15 cellular contexts compared by ENCODE assay signal in genomic region chr12:26948309-26948708, GRCh38. TPM values are rescaled to one million over a fixed set of nuclear protein-coding genes. Genes with fewer than 3 reads are reported as not detected.
A peak's percentile ranks its signal among the peaks of the same experiment; 100 is the strongest.
DNase-seq lines count a peak whose midpoint lies in the region; ATAC-seq and TF ChIP-seq lines count a peak whose summit lies in the region.
"Had no signal": no experiment of that assay in that cellular context is flagged by ENCODE, and none has a peak within 500 bp of the region (broad histone marks: within the 10 kb centered on the region; RNA-seq: fewer than 3 reads in every experiment).

No MANE protein-coding gene starts in this region.

- peaks cover 3 to 4% of the 10 kb centered on the region in 2 donors for H3K9me3 Mint-ChIP-seq in activated T-cell treated with anti-CD3 and anti-CD28 coated beads, Interleukin-2, amount 50 U/mL, for 72 hours
- peaks cover 8% of the 10 kb centered on the region for H3K9me3 Mint-ChIP-seq in activated T-cell treated with anti-CD3 and anti-CD28 coated beads, Interleukin-2, amount 50 U/mL, for 4 hours
- H3K9me3 Mint-ChIP-seq in CD8-positive, alpha-beta T cell = peaks cover 6% of the 10 kb centered on the region
- peaks cover 0 to 4% (median 3%) of the 10 kb centered on the region in 6 donors for H3K9me3 Mint-ChIP-seq in immature natural killer cell

- DNase-seq in activated T-cell treated with anti-CD3 and anti-CD28 coated beads, Interleukin-2, amount 50 U/mL, for 72 hours = no peak
- no peak for DNase-seq in activated T-cell treated with anti-CD3 and anti-CD28 coated beads, Interleukin-2, amount 50 U/mL, for 4 hours
- DNase-seq in CD8-positive, alpha-beta T cell = no peak
- DNase-seq in T-helper 17 cell (no peak), immature natural killer cell (no peak), foreskin keratinocyte (no peak), COLO668 (lab: John Stamatoyannopoulos, UW; ENCODE audit: unreplicated experiment) (no peak)
- DNase-seq: C1 segment of cervical spinal cord; Caco-2; CD4-positive, alpha-beta memory T cell; DND-41; GDM1; GOT3; H9 had no signal

- POLR2A ChIA-PET in CD8-positive, alpha-beta T cell (lab: Charles Lee) = no interaction called here

- CTCF ChIA-PET in CD8-positive, alpha-beta T cell (lab: Charles Lee) = no interaction called here

- no peaks in the 10 kb centered on the region for H3K36me3 ChIP-seq in CD8-positive, alpha-beta T cell (ENCODE audit: insufficient read depth, low read length)

- peaks cover 33% of the 10 kb centered on the region for H3K4me1 ChIP-seq in CD8-positive, alpha-beta T cell (ENCODE audit: insufficient read depth, low read length)
- no peaks in the 10 kb centered on the region for H3K4me1 ChIP-seq in foreskin keratinocyte
- H3K4me1 ChIP-seq: Caco-2 had no signal

- no peak for ATAC-seq in activated T-cell treated with anti-CD3 and anti-CD28 coated beads, Interleukin-2, amount 50 U/mL, for 72 hours (replicated peaks in 1 of 2)
- ATAC-seq in activated T-cell treated with anti-CD3 and anti-CD28 coated beads, Interleukin-2, amount 50 U/mL, for 4 hours = no peak
- no peak for ATAC-seq in CD8-positive, alpha-beta T cell
- no peak for ATAC-seq in T-helper 17 cell
- no peak for ATAC-seq in foreskin keratinocyte

- no peaks in the 10 kb centered on the region for H3K27me3 ChIP-seq in CD8-positive, alpha-beta T cell (ENCODE audit: insufficient read depth, low read length)
- no peaks in the 10 kb centered on the region for H3K27me3 ChIP-seq in foreskin keratinocyte

- H3K27me3 Mint-ChIP-seq in activated T-cell treated with anti-CD3 and anti-CD28 coated beads, Interleukin-2, amount 50 U/mL, for 72 hours (ENCODE audit: low read depth) = no peaks in the 10 kb centered on the region
- H3K27me3 Mint-ChIP-seq in activated T-cell treated with anti-CD3 and anti-CD28 coated beads, Interleukin-2, amount 50 U/mL, for 4 hours (ENCODE audit: low read depth) = no peaks in the 10 kb centered on the region
- no peaks in the 10 kb centered on the region for H3K27me3 Mint-ChIP-seq in CD8-positive, alpha-beta T cell (ENCODE audit: low read depth)
- H3K27me3 Mint-ChIP-seq in T-helper 17 cell = no peaks in the 10 kb centered on the region
- H3K27me3 Mint-ChIP-seq in immature natural killer cell (ENCODE audit: low read depth in 3 of 3) = peaks cover 0 to 2% (median 0%) of the 10 kb centered on the region in 3 donors
- H3K27me3 Mint-ChIP-seq: B cell; CD4-positive, alpha-beta memory T cell had no signal

- no peak overlapping the region for H3K27ac ChIP-seq in CD8-positive, alpha-beta T cell (ENCODE audit: low read depth, low read length)
- H3K27ac ChIP-seq in foreskin keratinocyte = no peak overlapping the region

- no peak overlapping the region for H3K4me3 ChIP-seq in CD8-positive, alpha-beta T cell (ENCODE audit: low read depth, low read length)

- peaks cover 9 to 37% of the 10 kb centered on the region in 2 donors for H3K36me3 Mint-ChIP-seq in activated T-cell treated with anti-CD3 and anti-CD28 coated beads, Interleukin-2, amount 50 U/mL, for 72 hours (ENCODE audit: insufficient read depth in 2 of 2)
- peaks cover 24% of the 10 kb centered on the region for H3K36me3 Mint-ChIP-seq in activated T-cell treated with anti-CD3 and anti-CD28 coated beads, Interleukin-2, amount 50 U/mL, for 4 hours (ENCODE audit: insufficient read depth)
- H3K36me3 Mint-ChIP-seq in CD8-positive, alpha-beta T cell = peaks cover 44% of the 10 kb centered on the region
- peaks cover 6% of the 10 kb centered on the region for H3K36me3 Mint-ChIP-seq in T-helper 17 cell (ENCODE audit: low read depth)
- peaks cover 6 to 14% (median 13%) of the 10 kb centered on the region in 3 donors for H3K36me3 Mint-ChIP-seq in immature natural killer cell

- no peak for TF ChIP-seq CTCF in CD8-positive, alpha-beta T cell (IDR thresholded peaks at IDR 0.05)
- no peak for TF ChIP-seq CTCF in foreskin keratinocyte (conservative IDR thresholded peaks at IDR 0.05)

- intact Hi-C loops in CD8-positive, alpha-beta T cell (cut with DNase I, micrococcal nuclease) = loop anchor here in 1 of 2 experiments (10.0 kb wide), 2 partner anchors 756 to 1894 kb away; a partner anchor contains a TSS

- H3K9me3 ChIP-seq in CD8-positive, alpha-beta T cell (ENCODE audit: low read length) = peaks cover 5% of the 10 kb centered on the region
- no peaks in the 10 kb centered on the region for H3K9me3 ChIP-seq in T-helper 17 cell (ENCODE audit: control insufficient read depth, low read length, poor library complexity, severe bottlenecking)
- H3K9me3 ChIP-seq: Caco-2 had no signal

- no peak overlapping the region for H3K4me3 Mint-ChIP-seq in activated T-cell treated with anti-CD3 and anti-CD28 coated beads, Interleukin-2, amount 50 U/mL, for 72 hours
- H3K4me3 Mint-ChIP-seq in activated T-cell treated with anti-CD3 and anti-CD28 coated beads, Interleukin-2, amount 50 U/mL, for 4 hours = no peak overlapping the region
- no peak overlapping the region for H3K4me3 Mint-ChIP-seq in CD8-positive, alpha-beta T cell
- no peak overlapping the region for H3K4me3 Mint-ChIP-seq in T-helper 17 cell
- H3K4me3 Mint-ChIP-seq in immature natural killer cell = peak overlapping the region in 1 of 5 donors; percentile 2
- H3K4me3 Mint-ChIP-seq: B cell, H9 had no signal

- H3K27ac Mint-ChIP-seq in activated T-cell treated with anti-CD3 and anti-CD28 coated beads, Interleukin-2, amount 50 U/mL, for 72 hours = peak overlapping the region; percentile 22
- peak overlapping the region; percentile 61 for H3K27ac Mint-ChIP-seq in CD8-positive, alpha-beta T cell
- peak overlapping the region; percentile 46 for H3K27ac Mint-ChIP-seq in T-helper 17 cell
- H3K27ac Mint-ChIP-seq in immature natural killer cell = peak overlapping the region in 4 of 6 donors; percentile 9 to 57 (median 16)
- H3K27ac Mint-ChIP-seq: B cell, H9 had no signal

- peaks cover 69% of the 10 kb centered on the region for H3K4me1 Mint-ChIP-seq in activated T-cell treated with anti-CD3 and anti-CD28 coated beads, Interleukin-2, amount 50 U/mL, for 72 hours (ENCODE audit: low read depth)
- peaks cover 62% of the 10 kb centered on the region for H3K4me1 Mint-ChIP-seq in activated T-cell treated with anti-CD3 and anti-CD28 coated beads, Interleukin-2, amount 50 U/mL, for 4 hours (ENCODE audit: low read depth)
- peaks cover 56% of the 10 kb centered on the region for H3K4me1 Mint-ChIP-seq in CD8-positive, alpha-beta T cell (ENCODE audit: low read depth)
- H3K4me1 Mint-ChIP-seq in T-helper 17 cell = peaks cover 37% of the 10 kb centered on the region
- H3K4me1 Mint-ChIP-seq in immature natural killer cell = peaks cover 72 to 84% of the 10 kb centered on the region in 2 donors
- H3K4me1 Mint-ChIP-seq: H9 had no signal

RNA-seq across cellular contexts. Expression of gene FGFR1OP2, which starts 10.0 kb away (rescaled TPM):
- total RNA-seq in activated T-cell treated with anti-CD3 and anti-CD28 coated beads, Interleukin-2, amount 50 U/mL, for 72 hours = 10 to 100 TPM; 38.0 to 41.0 TPM
- total RNA-seq in activated T-cell treated with anti-CD3 and anti-CD28 coated beads, Interleukin-2, amount 50 U/mL, for 4 hours = 10 to 100 TPM; 39.2 to 44.1 (median 43.1) TPM
- total RNA-seq in CD8-positive, alpha-beta T cell = 10 to 100 TPM; 44.1 to 47.5 TPM
- total RNA-seq in T-helper 17 cell (10 to 100 TPM; 50.8 to 56.1 TPM), foreskin keratinocyte (35.7 and 36.4 TPM in 2 replicates)
- polyA plus RNA-seq in immature natural killer cell (10 to 100 TPM; 70.7 to 95.1 (median 85.2) TPM), foreskin keratinocyte (17.5 and 22.3 TPM in 2 replicates)

RNA-seq across cellular contexts. Expression of gene INTS13, which starts 10.5 kb away (rescaled TPM):
- 10 to 100 TPM; 35.2 to 45.8 TPM for total RNA-seq in activated T-cell treated with anti-CD3 and anti-CD28 coated beads, Interleukin-2, amount 50 U/mL, for 72 hours
- 10 to 100 TPM; 52.1 to 59.0 (median 55.6) TPM for total RNA-seq in activated T-cell treated with anti-CD3 and anti-CD28 coated beads, Interleukin-2, amount 50 U/mL, for 4 hours
- total RNA-seq in CD8-positive, alpha-beta T cell = 10 to 100 TPM; 11.8 to 12.1 TPM
- total RNA-seq in T-helper 17 cell (10 to 100 TPM; 21.2 to 24.7 TPM), foreskin keratinocyte (37.1 and 57.1 TPM in 2 replicates)
- polyA plus RNA-seq in immature natural killer cell (10 to 100 TPM; 11.4 to 27.2 (median 21.9) TPM), foreskin keratinocyte (25.1 and 37.2 TPM in 2 replicates)
